ENCODE assay signal across 8 cellular contexts in genomic region chr19:50325310-50326100, GRCh38. TPM values are rescaled to one million over a fixed set of nuclear protein-coding genes. Genes with fewer than 3 reads are reported as not detected.
DNase-seq lines count a peak whose midpoint lies in the region; ATAC-seq and TF ChIP-seq lines count a peak whose summit lies in the region.

No MANE protein-coding gene starts in this region.

- H3K9me3 Mint-ChIP-seq in activated CD4-positive, alpha-beta memory T cell treated with anti-CD3 and anti-CD28 coated beads, Interleukin-2, amount 10 ng/mL, durations not matched to agents 7 days and 5 days, result peaks cover 2% of the 10 kb centered on the region

- DNase-seq in AML-193 (lab: John Stamatoyannopoulos, UW), result peak; percentile 30 to 45
- peak; percentile 73 for DNase-seq in HCT116 (ENCODE audit: low read depth, low spot score)
- DNase-seq in NCI-H748 (lab: John Stamatoyannopoulos, UW; ENCODE audit: unreplicated experiment), result peak; percentile 97
- DNase-seq in activated CD4-positive, alpha-beta memory T cell treated with anti-CD3 and anti-CD28 coated beads, Interleukin-2, amount 10 ng/mL, durations not matched to agents 7 days and 5 days, result peak; percentile 84
- peak; percentile 38 to 45 (median 44) for DNase-seq in effector memory CD4-positive, alpha-beta T cell
- peak; percentile 55 for DNase-seq in mucosa of gallbladder (ENCODE audit: low spot score)
- DNase-seq in stimulated activated naive CD4-positive, alpha-beta T cell treated with Interleukin-2 at 50 U/mL for 16 hours (lab: John Stamatoyannopoulos, UW), result peak; percentile 64
- DNase-seq in tibial artery, result no peak

- RAD21 ChIA-PET in HCT116 (lab: Charles Lee; ENCODE audit: low non-redundant PET in 1 of 2, low total read pairs in 2 of 2, uncharacterized antibody in 2 of 2, unreplicated experiment in 2 of 2), result no interaction called here

- H3K9me2 ChIP-seq in HCT116 (ENCODE audit: insufficient read depth), result no peaks in the 10 kb centered on the region

- ATAC-seq in HCT116, result peak; percentile 40

- peaks cover 2 to 6% of the 10 kb centered on the region in 2 experiments; a peak in 2 of 4 replicates for H3K36me3 ChIP-seq in HCT116 (ENCODE audit: control insufficient read depth in 1 of 2, insufficient read depth in 2 of 2, low read length in 2 of 2)
- H3K36me3 ChIP-seq in effector memory CD4-positive, alpha-beta T cell (ENCODE audit: control insufficient read depth, insufficient read depth, low read length), result no peaks in the 10 kb centered on the region
- H3K36me3 ChIP-seq in tibial artery, result no peaks in the 10 kb centered on the region

- peaks cover 40% of the 10 kb centered on the region for H3K4me1 Mint-ChIP-seq in activated CD4-positive, alpha-beta memory T cell treated with anti-CD3 and anti-CD28 coated beads, Interleukin-2, amount 10 ng/mL, durations not matched to agents 7 days and 5 days

- CTCF ChIA-PET in HCT116 (lab: Charles Lee), result interaction anchor here (0.9 to 1.2 kb wide), 3 partner anchors 26 to 178 kb away, joined by 3 read pairs; no protein-coding TSS in a partner anchor
- CTCF ChIA-PET in activated CD4-positive, alpha-beta memory T cell treated with anti-CD3 and anti-CD28 coated beads, Interleukin-2, amount 10 ng/mL, durations not matched to agents 7 days and 5 days (lab: Charles Lee), result interaction anchor here (0.7 kb wide), 1 partner anchor 211 kb away, joined by 3 read pairs; no protein-coding TSS in a partner anchor

- no peak overlapping the region for H3K27ac Mint-ChIP-seq in activated CD4-positive, alpha-beta memory T cell treated with anti-CD3 and anti-CD28 coated beads, Interleukin-2, amount 10 ng/mL, durations not matched to agents 7 days and 5 days

- no peak for TF ChIP-seq RAD21 in HCT116 (IDR thresholded peaks at IDR 0.05; ENCODE audit: low read depth)

- no peak overlapping the region for H3K9ac ChIP-seq in HCT116 (ENCODE audit: low read length)

- TF ChIP-seq POLR2A in HCT116 (IDR thresholded peaks at IDR 0.05; ENCODE audit: borderline replicate concordance, extremely low read depth, insufficient read depth, insufficient read length), result no peak

- H3K27me3 ChIP-seq in HCT116 (ENCODE audit: insufficient read depth, low read length) (no peaks in the 10 kb centered on the region), tibial artery (peaks cover 0 to 57% of the 10 kb centered on the region in 2 donors)
- H3K27me3 ChIP-seq in effector memory CD4-positive, alpha-beta T cell (replicated peaks; ENCODE audit: control insufficient read depth, insufficient read depth, low read length, poor library complexity, severe bottlenecking), result peaks cover 37% of the 10 kb centered on the region

- peaks cover 3% of the 10 kb centered on the region; the same call in 1 of the 2 replicates for H3K79me2 ChIP-seq in HCT116 (ENCODE audit: insufficient read depth, low read length)

- H3K4me3 ChIP-seq in HCT116 (replicated peaks in 1 of 2; ENCODE audit: low read depth in 1 of 2, low read length in 2 of 2) (peak overlapping the region in 1 of 2 experiments; percentile 23; a peak in 1 of 4 replicates), tibial artery (no peak overlapping the region)
- no peak overlapping the region for H3K4me3 ChIP-seq in effector memory CD4-positive, alpha-beta T cell (ENCODE audit: insufficient read depth, low read depth, low read length, poor library complexity, severe bottlenecking)

- BruUV-seq in HCT116 (replicated peaks; lab: Mats Ljungman, UMichigan), result no TSS peak

- intact Hi-C loops in HCT116 (cut with micrococcal nuclease) (no loop called here), tibial artery (cut with DNase I; ENCODE audit: low total_unique reads) (no loop called here)

- no peaks in the 10 kb centered on the region for H3K9me3 ChIP-seq in HCT116 (ENCODE audit: control insufficient read depth in 1 of 2, insufficient read depth in 1 of 2, low read depth in 1 of 2, low read length in 2 of 2)
- no peaks in the 10 kb centered on the region for H3K9me3 ChIP-seq in effector memory CD4-positive, alpha-beta T cell (ENCODE audit: control insufficient read depth, low read length)
- no peaks in the 10 kb centered on the region for H3K9me3 ChIP-seq in tibial artery

- peak overlapping the region; percentile 69 for H3K4me2 ChIP-seq in HCT116 (ENCODE audit: low read length)

- H3K4me1 ChIP-seq in HCT116 (ENCODE audit: control insufficient read depth in 1 of 2, insufficient read depth in 2 of 2, low read length in 2 of 2) (peaks cover 17 to 42% of the 10 kb centered on the region in 2 experiments), tibial artery (peaks cover 0 to 30% (median 17%) of the 10 kb centered on the region in 4 donors)
- H3K4me1 ChIP-seq in effector memory CD4-positive, alpha-beta T cell (ENCODE audit: control insufficient read depth, insufficient read depth, low read length, poor library complexity, severe bottlenecking), result peaks cover 20% of the 10 kb centered on the region

- H2AFZ ChIP-seq in HCT116 (ENCODE audit: low read depth, low read length, poor library complexity, severe bottlenecking), result no peak overlapping the region

- H3K27ac ChIP-seq in HCT116 (ENCODE audit: low read depth, low read length) (no peak overlapping the region), tibial artery (no peak overlapping the region)
- H3K27ac ChIP-seq in effector memory CD4-positive, alpha-beta T cell (ENCODE audit: insufficient read depth, low read length, poor library complexity, severe bottlenecking), result no peak overlapping the region

- peaks cover 25% of the 10 kb centered on the region for H3K27me3 Mint-ChIP-seq in activated CD4-positive, alpha-beta memory T cell treated with anti-CD3 and anti-CD28 coated beads, Interleukin-2, amount 10 ng/mL, durations not matched to agents 7 days and 5 days

- POLR2A ChIA-PET in HCT116 (lab: Charles Lee), result interaction anchor here (0.7 kb wide), 1 partner anchor 18 kb away, joined by 3 read pairs; no protein-coding TSS in a partner anchor
- POLR2A ChIA-PET in activated CD4-positive, alpha-beta memory T cell treated with anti-CD3 and anti-CD28 coated beads, Interleukin-2, amount 10 ng/mL, durations not matched to agents 7 days and 5 days (lab: Charles Lee), result no interaction called here

- H4K20me1 ChIP-seq in HCT116 (ENCODE audit: insufficient read depth), result no peaks in the 10 kb centered on the region

- peaks cover 16% of the 10 kb centered on the region for H3K36me3 Mint-ChIP-seq in activated CD4-positive, alpha-beta memory T cell treated with anti-CD3 and anti-CD28 coated beads, Interleukin-2, amount 10 ng/mL, durations not matched to agents 7 days and 5 days (ENCODE audit: low read depth)

- peak overlapping the region; percentile 62 for H3K4me3 Mint-ChIP-seq in activated CD4-positive, alpha-beta memory T cell treated with anti-CD3 and anti-CD28 coated beads, Interleukin-2, amount 10 ng/mL, durations not matched to agents 7 days and 5 days

- no peak for TF ChIP-seq CTCF in HCT116 (IDR thresholded peaks at IDR 0.05 in 2 of 3, conservative IDR thresholded peaks at IDR 0.05 in 1 of 3; ENCODE audit: borderline replicate concordance in 1 of 3, insufficient read depth in 1 of 3, low read depth in 2 of 3, low read length in 2 of 3)
- no peak for TF ChIP-seq CTCF in tibial artery (IDR thresholded peaks at IDR 0.05)

TF ChIP-seq in HCT116, 20 proteins besides CTCF, POLR2A, EP300 and RAD21:
- TF ChIP-seq SP1 (IDR thresholded peaks at IDR 0.05; ENCODE audit: low read depth), result peak; percentile 24; the same call in 1 of the 2 replicates
- TF ChIP-seq POLR2AphosphoS5 (IDR thresholded peaks at IDR 0.05; ENCODE audit: low read depth, low read length), result 0 out of 2 replicates have a peak, but pooled peaks have one; percentile 24
- TF ChIP-seq JUND (IDR thresholded peaks at IDR 0.05), result no peak

RNA-seq across cellular contexts. Expression of gene KCNC3, which starts 3.7 kb away (rescaled TPM):
- 6.9 TPM for total RNA-seq in HCT116 (2021; ENCODE audit: unreplicated experiment)
- polyA plus RNA-seq in HCT116 (2012), result 2.9 and 4.6 TPM in 2 replicates
- total RNA-seq in activated CD4-positive, alpha-beta memory T cell treated with anti-CD3 and anti-CD28 coated beads, Interleukin-2, amount 10 ng/mL, durations not matched to agents 7 days and 5 days, result 1 to 10 TPM; 4.2 to 4.3 TPM
- total RNA-seq in mucosa of gallbladder, result 8.6 TPM

RNA-seq across cellular contexts. Expression of gene NAPSA, which starts 39.9 kb away (rescaled TPM):
- total RNA-seq in HCT116 (2021; ENCODE audit: unreplicated experiment) (4.4 TPM), mucosa of gallbladder (8.1 TPM)
- 3.4 and 3.7 TPM in 2 replicates for polyA plus RNA-seq in HCT116 (2012)
- total RNA-seq in activated CD4-positive, alpha-beta memory T cell treated with anti-CD3 and anti-CD28 coated beads, Interleukin-2, amount 10 ng/mL, durations not matched to agents 7 days and 5 days, result 1 to 10 TPM; 3.2 to 3.9 TPM

RNA-seq across cellular contexts. Expression of gene NR1H2, which starts 50.8 kb away (rescaled TPM):
- total RNA-seq in HCT116 (2021; ENCODE audit: unreplicated experiment) (40.3 TPM), mucosa of gallbladder (92.3 TPM)
- polyA plus RNA-seq in HCT116 (2012), result 43.0 and 51.2 TPM in 2 replicates
- 10 to 100 TPM; 79.7 to 86.2 TPM for total RNA-seq in activated CD4-positive, alpha-beta memory T cell treated with anti-CD3 and anti-CD28 coated beads, Interleukin-2, amount 10 ng/mL, durations not matched to agents 7 days and 5 days

RNA-seq across cellular contexts. Expression of gene POLD1, which starts 58.6 kb away (rescaled TPM):
- 122 TPM for total RNA-seq in HCT116 (2021; ENCODE audit: unreplicated experiment)
- 92.4 and 93.2 TPM in 2 replicates for polyA plus RNA-seq in HCT116 (2012)
- 100 to 1,000 TPM; 117 to 119 TPM for total RNA-seq in activated CD4-positive, alpha-beta memory T cell treated with anti-CD3 and anti-CD28 coated beads, Interleukin-2, amount 10 ng/mL, durations not matched to agents 7 days and 5 days
- 16.2 TPM for total RNA-seq in mucosa of gallbladder

Comparison
In these comparisons a context has a peak if more than half of its experiments do, and no peak if none do; other contexts are left out.
1. DNase-seq: peak in AML-193 (2 of 2), HCT116 (single experiment), NCI-H748 (single experiment), activated CD4-positive, alpha-beta memory T cell treated with anti-CD3 and anti-CD28 coated beads, Interleukin-2, amount 10 ng/mL, durations not matched to agents 7 days and 5 days (single experiment), effector memory CD4-positive, alpha-beta T cell (3 of 3), mucosa of gallbladder (single experiment) and stimulated activated naive CD4-positive, alpha-beta T cell treated with Interleukin-2 at 50 U/mL for 16 hours (single experiment); none in tibial artery (0 of 2).